ENCODE assay signal across 22 cellular contexts in the genomic region with DNA sequence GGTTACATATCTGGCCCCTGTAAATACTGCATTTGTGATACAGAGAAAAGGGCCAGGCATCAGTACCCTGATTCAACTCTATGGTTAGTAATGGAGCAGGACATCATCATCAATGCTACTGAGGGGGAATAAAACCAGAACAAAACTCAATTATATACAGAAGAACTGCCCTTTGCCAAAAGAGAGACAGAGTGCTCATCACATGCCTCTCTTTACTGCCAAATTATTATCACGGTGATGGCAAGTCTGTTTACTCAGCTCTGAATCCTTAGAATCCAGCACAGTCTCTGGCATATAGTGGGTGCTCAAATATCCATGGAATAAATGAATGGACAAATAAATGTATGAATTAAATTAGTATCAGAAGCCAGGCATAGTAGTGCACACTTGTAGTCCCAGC.
"Had no signal": no experiment of that assay in that cellular context is flagged by ENCODE, and none has a peak within 500 bp of the region (broad histone marks: within the 10 kb centered on the region; RNA-seq: fewer than 3 reads in every experiment).

No MANE protein-coding gene starts in this region.

- H3K4me1 ChIP-seq: esophagus squamous epithelium, lower lobe of right lung, pancreas, right atrium auricular region, suprapubic skin, transverse colon, vagina had no signal

- H3K27me3 ChIP-seq: esophagus squamous epithelium, neutrophil, pancreas, right atrium auricular region, suprapubic skin, transverse colon, vagina had no signal

- DNase-seq: cortex of kidney; effector memory CD8-positive, alpha-beta T cell; erythroblast; esophagus squamous epithelium; head of caudate nucleus; left ventricle myocardium superior; lower lobe of right lung; natural killer cell; pancreas; stimulated activated CD4-positive, alpha-beta T cell treated with anti-CD3 and anti-CD28 coated beads, Interleukin-12 subunit alpha, Interleukin-12 subunit beta, amount 100 ng/mL, for 4 hours; stimulated activated CD4-positive, alpha-beta T cell treated with anti-CD3 and anti-CD28 coated beads, Interleukin-1b, Interleukin-23, amount 100 ng/mL, for 48 hours; stimulated activated CD4-positive, alpha-beta T cell treated with anti-CD3 and anti-CD28 coated beads, Interleukin-4, amount 100 ng/mL, for 1 hour; stimulated activated CD8-positive, alpha-beta memory T cell treated with anti-CD3 and anti-CD28 coated beads, Interleukin-4, amount 100 ng/mL, for 48 hours; stimulated activated naive CD4-positive, alpha-beta T cell; stimulated activated naive CD8-positive, alpha-beta T cell treated with anti-CD3 and anti-CD28 coated beads, Interleukin-15, amount 100 ng/mL, for 72 hours; transverse colon had no signal

- H3K9me3 ChIP-seq: esophagus squamous epithelium, lower lobe of right lung, neutrophil, pancreas, right atrium auricular region, suprapubic skin, transverse colon, vagina had no signal

- H3K36me3 ChIP-seq: neutrophil, pancreas, right atrium auricular region had no signal

- H3K27ac ChIP-seq: esophagus squamous epithelium, lower lobe of right lung, neutrophil, pancreas, right atrium auricular region, suprapubic skin, transverse colon, vagina had no signal

- H3K4me3 ChIP-seq: esophagus squamous epithelium, lower lobe of right lung, pancreas, right atrium auricular region, smooth muscle cell, suprapubic skin, transverse colon, vagina had no signal

- ATAC-seq: effector memory CD8-positive, alpha-beta T cell; left ventricle myocardium superior; lower lobe of right lung; natural killer cell; pancreas; sciatic nerve; stimulated activated naive CD8-positive, alpha-beta T cell treated with anti-CD3 and anti-CD28 coated beads, Interleukin-15, amount 100 ng/mL, for 72 hours had no signal
